Comparison of ENCODE assay signal across 21 cellular contexts in genomic region chr2:240628507-240629418, GRCh38. TPM values are rescaled to one million over a fixed set of nuclear protein-coding genes. Genes with fewer than 3 reads are reported as not detected.
DNase-seq lines count a peak whose midpoint lies in the region; ATAC-seq, FAIRE-seq and TF ChIP-seq lines count a peak whose summit lies in the region.
"Had no signal": no experiment of that assay in that cellular context is flagged by ENCODE, and none has a peak within 500 bp of the region (broad histone marks: within the 10 kb centered on the region; RNA-seq: fewer than 3 reads in every experiment).

No MANE protein-coding gene starts in this region.

- no peak overlapping the region for H3K4me3 ChIP-seq in kidney (ENCODE audit: low read length in 2 of 2)

- peak; percentile 12 for DNase-seq in activated CD8-positive, alpha-beta memory T cell treated with anti-CD3 and anti-CD28 coated beads, Interleukin-2, amount 50 U/mL, for 4 hours
- DNase-seq in activated CD8-positive, alpha-beta memory T cell treated with anti-CD3 and anti-CD28 coated beads, Interleukin-2, amount 50 U/mL, for 48 hours, result no peak
- peak; percentile 19 for DNase-seq in GM10266 (ENCODE audit: extremely low spot score)
- DNase-seq in kidney, result peak; percentile 58
- peak in 6 of 10 donors; percentile 2 to 81 (median 18) for DNase-seq in posterior cingulate gyrus
- DNase-seq in NCI-H1048 (lab: John Stamatoyannopoulos, UW), result no peak
- DNase-seq: activated gamma-delta T cell treated with Interleukin-2 at 50 U/mL for 16 hours; CD8-positive, alpha-beta T cell; DND-41; NCI-H1417; nephron progenitor cell; NK-92 treated with Interleukin-12 subunit alpha and Interleukin-12 subunit beta, amount 100 ng/mL, for 24 hours; T-helper 1 cell had no signal

- TF ChIP-seq CTCF in GM10266 (IDR thresholded peaks at IDR 0.05; ENCODE audit: control insufficient read depth, insufficient read depth, low read depth, missing control alignments) (no peak), kidney (IDR thresholded peaks at IDR 0.05; ENCODE audit: borderline replicate concordance, extremely low read depth, insufficient read depth) (no peak)

- no peaks in the 10 kb centered on the region for H3K4me1 ChIP-seq in kidney (ENCODE audit: control insufficient read depth in 1 of 2, insufficient read depth in 1 of 2, low read depth in 1 of 2, low read length in 2 of 2)

- H3K27ac ChIP-seq in kidney (ENCODE audit: low read depth in 2 of 2, low read length in 2 of 2), result no peak overlapping the region
- H3K27ac ChIP-seq: RWPE1, VCaP had no signal

- no peak for FAIRE-seq in kidney (lab: Jason Lieb, UNC)
- FAIRE-seq: GM19239 had no signal

- ATAC-seq in HG02759 (IDR thresholded peaks at IDR 0.05; ENCODE audit: unreplicated experiment) (no peak), GM21717 (IDR thresholded peaks at IDR 0.05; ENCODE audit: unreplicated experiment) (no peak)
- ATAC-seq: CD8-positive, alpha-beta T cell had no signal

- intact Hi-C loops in kidney (cut with DNase I), result no loop called here
- intact Hi-C loops in posterior cingulate gyrus (cut with DNase I), result no loop called here

- peaks cover 0 to under 1% of the 10 kb centered on the region in 2 donors for H3K9me3 ChIP-seq in kidney (ENCODE audit: control insufficient read depth in 1 of 2, low read length in 2 of 2)

- no peaks in the 10 kb centered on the region for H3K36me3 ChIP-seq in kidney (ENCODE audit: control insufficient read depth in 1 of 2, insufficient read depth in 2 of 2, low read length in 2 of 2)

- no peak overlapping the region for H3K9ac ChIP-seq in kidney (ENCODE audit: low read length in 2 of 2)

RNA-seq across cellular contexts. Expression of gene GPR35, which starts 3.5 kb away (rescaled TPM):
- total RNA-seq in kidney, result 6.7 TPM
- polyA plus RNA-seq in kidney (ENCODE audit: insufficient read depth, low read depth, low replicate concordance), result 1.7 TPM

RNA-seq across cellular contexts. Expression of gene CAPN10, which starts 42.2 kb away (rescaled TPM):
- total RNA-seq in kidney, result 50.9 TPM
- polyA plus RNA-seq in kidney (ENCODE audit: insufficient read depth, low read depth, low replicate concordance), result 26.3 TPM

RNA-seq across cellular contexts. Expression of gene AQP12B, which starts 53.9 kb away (rescaled TPM):
- total RNA-seq in kidney, result not detected
- not detected for polyA plus RNA-seq in kidney (ENCODE audit: insufficient read depth, low read depth, low replicate concordance)
- total RNA-seq: activated CD8-positive, alpha-beta memory T cell treated with anti-CD3 and anti-CD28 coated beads for 36 hours; CD8-positive, alpha-beta T cell; LHCN-M2 had no signal
- polyA plus RNA-seq: esophagus had no signal

Comparison
In these comparisons a context has a peak if more than half of its experiments do, and no peak if none do; other contexts are left out.
1. DNase-seq: peak in activated CD8-positive, alpha-beta memory T cell treated with anti-CD3 and anti-CD28 coated beads, Interleukin-2, amount 50 U/mL, for 4 hours (single experiment), GM10266 (single experiment), kidney (single experiment) and posterior cingulate gyrus (6 of 10); none in activated CD8-positive, alpha-beta memory T cell treated with anti-CD3 and anti-CD28 coated beads, Interleukin-2, amount 50 U/mL, for 48 hours (single experiment) and NCI-H1048 (single experiment).